In the genomic region with DNA sequence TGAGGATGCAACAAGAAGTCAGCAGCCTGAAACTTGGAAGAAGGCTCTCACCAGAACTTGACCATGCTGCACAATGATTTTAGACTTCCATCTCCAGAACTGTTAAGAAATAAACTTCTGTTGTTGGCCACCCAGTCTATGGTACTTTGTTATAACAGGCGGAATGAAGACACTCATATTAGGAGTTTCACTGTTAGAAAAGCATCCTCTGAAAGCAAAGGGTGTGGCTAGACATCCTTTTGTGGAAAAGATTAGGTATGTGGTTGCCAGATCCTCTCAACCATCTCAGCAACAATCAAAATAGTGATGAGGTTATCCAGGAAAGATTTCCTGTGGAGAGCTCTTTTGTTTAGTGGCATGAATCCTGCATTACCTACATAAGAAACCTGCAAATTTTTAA, we compare ENCODE assay signal across 20 cellular contexts. TPM values are rescaled to one million over a fixed set of nuclear protein-coding genes. Genes with fewer than 3 reads are reported as not detected.
DNase-seq lines count a peak whose midpoint lies in the region; ATAC-seq and TF ChIP-seq lines count a peak whose summit lies in the region.
"Had no signal": no experiment of that assay in that cellular context is flagged by ENCODE, and none has a peak within 500 bp of the region (broad histone marks: within the 10 kb centered on the region; RNA-seq: fewer than 3 reads in every experiment).

No MANE protein-coding gene starts in this region.

- H3K79me2 ChIP-seq in OCI-LY3 (ENCODE audit: low read length) = 0 out of 2 replicates have a peak, but pooled peaks cover 7% of the 10 kb centered on the region

- H3K4me3 Mint-ChIP-seq in activated T-cell treated with anti-CD3 and anti-CD28 coated beads, Interleukin-2, amount 50 U/mL, for 72 hours = peak overlapping the region in 1 of 2 donors; percentile 48
- H3K4me3 Mint-ChIP-seq in activated T-helper 17 cell treated with anti-CD3 and anti-CD28 coated beads, Interleukin-2, amount 50 U/mL, for 72 hours = peak overlapping the region; percentile 31
- no peak overlapping the region for H3K4me3 Mint-ChIP-seq in stimulated activated effector memory CD8-positive, alpha-beta T cell treated with anti-CD3 and anti-CD28 coated beads, Interleukin-12 subunit alpha, Interleukin-12 subunit beta, amount 100 ng/mL, for 72 hours

- peaks cover 67% of the 10 kb centered on the region for H3K4me1 ChIP-seq in OCI-LY3 (ENCODE audit: low read length)
- H3K4me1 ChIP-seq: Caco-2 had no signal

- no peaks in the 10 kb centered on the region for H3K27me3 ChIP-seq in OCI-LY3 (ENCODE audit: low read depth, low read length)

- no peaks in the 10 kb centered on the region for H3K9me3 ChIP-seq in OCI-LY3 (ENCODE audit: insufficient read depth, low read length)
- H3K9me3 ChIP-seq: Caco-2 had no signal

- H3K4me3 ChIP-seq in OCI-LY3 (ENCODE audit: low read length) = no peak overlapping the region

- H3K36me3 ChIP-seq in OCI-LY3 (replicated peaks; ENCODE audit: low read depth, low read length) = peaks cover 1% of the 10 kb centered on the region

- peaks cover 42% of the 10 kb centered on the region for H3K27me3 Mint-ChIP-seq in activated T-cell treated with anti-CD3 and anti-CD28 coated beads, Interleukin-2, amount 50 U/mL, for 72 hours (ENCODE audit: low read depth)
- no peaks in the 10 kb centered on the region for H3K27me3 Mint-ChIP-seq in activated T-helper 17 cell treated with anti-CD3 and anti-CD28 coated beads, Interleukin-2, amount 50 U/mL, for 72 hours

- no peak for TF ChIP-seq CTCF in OCI-LY3 (IDR thresholded peaks at IDR 0.05; ENCODE audit: low read depth, low read length)

- no peak for DNase-seq in activated T-cell treated with anti-CD3 and anti-CD28 coated beads, Interleukin-2, amount 50 U/mL, for 72 hours
- no peak for DNase-seq in activated T-cell treated with anti-CD3 and anti-CD28 coated beads, Interleukin-2, amount 50 U/mL, for 48 hours
- no peak for DNase-seq in stimulated activated effector memory CD8-positive, alpha-beta T cell treated with anti-CD3 and anti-CD28 coated beads, Interleukin-12 subunit alpha, Interleukin-12 subunit beta, amount 100 ng/mL, for 72 hours (ENCODE audit: low spot score in 2 of 2)
- no peak for DNase-seq in NCI-H2107 treated with DMSO at 0.1 percent for 48 hours (lab: John Stamatoyannopoulos, UW; ENCODE audit: unreplicated experiment)
- DNase-seq in NCI-H128 (lab: John Stamatoyannopoulos, UW; ENCODE audit: unreplicated experiment) = no peak
- no peak for DNase-seq in ACHN
- DNase-seq: AML-193; Caco-2; EL; Karpas-422; MM.1S; NCI-H1105; NCI-H187; NCI-H2171; NCI-H446 treated with DMSO at 0.1 percent for 48 hours; NK-92 treated with Interleukin-12 subunit alpha and Interleukin-12 subunit beta, amount 100 ng/mL, for 24 hours; OCI-M1 had no signal

- in situ Hi-C loops in ACHN (cut with HindIII; ENCODE audit: low pct_ligation_motif_present, low pct_unique_long_range_greater_than_20kb, low sequenced_read_pairs) = no loop called here

- no peaks in the 10 kb centered on the region for H4K20me1 ChIP-seq in OCI-LY3 (ENCODE audit: insufficient read depth, low read length)

- ATAC-seq in activated T-cell treated with anti-CD3 and anti-CD28 coated beads, Interleukin-2, amount 50 U/mL, for 72 hours (replicated peaks in 1 of 2) = peak; percentile 26 to 27
- peak; percentile 48 for ATAC-seq in activated T-helper 17 cell treated with anti-CD3 and anti-CD28 coated beads, Interleukin-2, amount 50 U/mL, for 72 hours (replicated peaks)
- ATAC-seq in stimulated activated effector memory CD8-positive, alpha-beta T cell treated with anti-CD3 and anti-CD28 coated beads, Interleukin-12 subunit alpha, Interleukin-12 subunit beta, amount 100 ng/mL, for 72 hours = peak; percentile 48

- H3K9ac ChIP-seq in OCI-LY3 (ENCODE audit: low read length) = peak overlapping the region; percentile 79

- H3K9me3 Mint-ChIP-seq in activated T-cell treated with anti-CD3 and anti-CD28 coated beads, Interleukin-2, amount 50 U/mL, for 72 hours = no peaks in the 10 kb centered on the region
- H3K9me3 Mint-ChIP-seq in activated T-helper 17 cell treated with anti-CD3 and anti-CD28 coated beads, Interleukin-2, amount 50 U/mL, for 72 hours = peaks cover 4% of the 10 kb centered on the region
- H3K9me3 Mint-ChIP-seq in stimulated activated effector memory CD8-positive, alpha-beta T cell treated with anti-CD3 and anti-CD28 coated beads, Interleukin-12 subunit alpha, Interleukin-12 subunit beta, amount 100 ng/mL, for 72 hours = no peaks in the 10 kb centered on the region

- no peak overlapping the region for H2AFZ ChIP-seq in OCI-LY3 (ENCODE audit: low read depth, low read length)

- peak overlapping the region; percentile 98 for H3K27ac ChIP-seq in OCI-LY3 (ENCODE audit: low read length)
- H3K27ac ChIP-seq: RWPE1 had no signal

- H3K4me1 Mint-ChIP-seq in activated T-cell treated with anti-CD3 and anti-CD28 coated beads, Interleukin-2, amount 50 U/mL, for 72 hours (ENCODE audit: low read depth) = peaks cover 57% of the 10 kb centered on the region
- H3K4me1 Mint-ChIP-seq in activated T-helper 17 cell treated with anti-CD3 and anti-CD28 coated beads, Interleukin-2, amount 50 U/mL, for 72 hours = peaks cover 39% of the 10 kb centered on the region
- H3K4me1 Mint-ChIP-seq in stimulated activated effector memory CD8-positive, alpha-beta T cell treated with anti-CD3 and anti-CD28 coated beads, Interleukin-12 subunit alpha, Interleukin-12 subunit beta, amount 100 ng/mL, for 72 hours = peaks cover 44% of the 10 kb centered on the region

- H3K27ac Mint-ChIP-seq in activated T-cell treated with anti-CD3 and anti-CD28 coated beads, Interleukin-2, amount 50 U/mL, for 72 hours = peak overlapping the region; percentile 16
- H3K27ac Mint-ChIP-seq in activated T-helper 17 cell treated with anti-CD3 and anti-CD28 coated beads, Interleukin-2, amount 50 U/mL, for 72 hours = peak overlapping the region; percentile 78
- no peak overlapping the region for H3K27ac Mint-ChIP-seq in stimulated activated effector memory CD8-positive, alpha-beta T cell treated with anti-CD3 and anti-CD28 coated beads, Interleukin-12 subunit alpha, Interleukin-12 subunit beta, amount 100 ng/mL, for 72 hours

- no peaks in the 10 kb centered on the region for H3K36me3 Mint-ChIP-seq in activated T-cell treated with anti-CD3 and anti-CD28 coated beads, Interleukin-2, amount 50 U/mL, for 72 hours (ENCODE audit: insufficient read depth in 2 of 2)
- no peaks in the 10 kb centered on the region for H3K36me3 Mint-ChIP-seq in activated T-helper 17 cell treated with anti-CD3 and anti-CD28 coated beads, Interleukin-2, amount 50 U/mL, for 72 hours (ENCODE audit: low read depth)
- peaks cover 6% of the 10 kb centered on the region for H3K36me3 Mint-ChIP-seq in stimulated activated effector memory CD8-positive, alpha-beta T cell treated with anti-CD3 and anti-CD28 coated beads, Interleukin-12 subunit alpha, Interleukin-12 subunit beta, amount 100 ng/mL, for 72 hours

- H3K4me2 ChIP-seq in OCI-LY3 (ENCODE audit: low read length) = peak overlapping the region; percentile 80

RNA-seq across cellular contexts. Expression of a gene that starts 20.7 kb away (rescaled TPM):
- total RNA-seq in activated T-cell treated with anti-CD3 and anti-CD28 coated beads, Interleukin-2, amount 50 U/mL, for 72 hours = 1 to 10 TPM in 1 of 2 donors, under 1 TPM in 1; 0.79 to 1.7 TPM
- total RNA-seq in activated T-helper 17 cell treated with anti-CD3 and anti-CD28 coated beads, Interleukin-2, amount 50 U/mL, for 72 hours = 1 to 10 TPM; 2.3 to 8.6 TPM
